16 cellular contexts compared by ENCODE assay signal in the genomic region with DNA sequence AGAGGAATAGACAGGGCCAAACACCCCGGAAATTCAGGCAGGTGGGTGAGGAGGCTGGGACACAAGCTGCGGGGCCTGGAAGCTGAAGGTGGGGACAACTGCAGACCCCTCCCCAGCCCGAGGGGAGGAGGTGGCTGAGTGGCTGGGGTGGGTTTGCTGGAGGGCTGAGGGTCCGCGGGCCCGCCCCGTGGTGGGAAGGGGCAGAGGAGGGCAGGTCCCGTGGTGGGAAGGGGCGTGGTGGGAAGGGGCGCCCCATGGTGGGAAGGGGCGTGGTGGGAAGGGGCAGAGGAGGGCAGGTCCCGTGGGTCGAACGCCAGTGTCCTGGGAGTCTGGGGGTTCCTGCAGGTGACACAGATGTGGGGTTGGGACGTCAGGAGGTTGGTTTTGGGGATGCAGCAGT. TPM values are rescaled to one million over a fixed set of nuclear protein-coding genes. Genes with fewer than 3 reads are reported as not detected.
A peak's percentile ranks its signal among the peaks of the same experiment; 100 is the strongest.
DNase-seq lines count a peak whose midpoint lies in the region; ATAC-seq and TF ChIP-seq lines count a peak whose summit lies in the region.
"Had no signal": no experiment of that assay in that cellular context is flagged by ENCODE, and none has a peak within 500 bp of the region (broad histone marks: within the 10 kb centered on the region; RNA-seq: fewer than 3 reads in every experiment).

No MANE protein-coding gene starts in this region.

- H3K36me3 ChIP-seq in Peyer's patch (no peaks in the 10 kb centered on the region), mucosa of rectum (ENCODE audit: control insufficient read depth in 2 of 2, insufficient read depth in 2 of 2, low read length in 2 of 2) (no peaks in the 10 kb centered on the region), transverse colon (no peaks in the 10 kb centered on the region)

- H3K36me3 Mint-ChIP-seq in activated naive CD8-positive, alpha-beta T cell treated with anti-CD3 and anti-CD28 coated beads, Interleukin-2, amount 50 U/mL, for 24 hours (ENCODE audit: low read depth) = peaks cover 4% of the 10 kb centered on the region
- H3K36me3 Mint-ChIP-seq: CD8-positive, alpha-beta T cell had no signal

- H3K9me3 Mint-ChIP-seq in stimulated activated naive CD8-positive, alpha-beta T cell treated with anti-CD3 and anti-CD28 coated beads, Interleukin-15, amount 100 ng/mL, for 72 hours = peaks cover 20 to 25% of the 10 kb centered on the region in 2 donors
- peaks cover 21% of the 10 kb centered on the region for H3K9me3 Mint-ChIP-seq in activated naive CD8-positive, alpha-beta T cell treated with anti-CD3 and anti-CD28 coated beads, Interleukin-2, amount 50 U/mL, for 24 hours

- DNase-seq in stimulated activated naive CD8-positive, alpha-beta T cell treated with anti-CD3 and anti-CD28 coated beads, Interleukin-15, amount 100 ng/mL, for 72 hours = no peak
- DNase-seq in stimulated activated naive CD8-positive, alpha-beta T cell treated with anti-CD3 and anti-CD28 coated beads, Interleukin-15, Interleukin-2, amounts not matched to agents 100 U/mL and 50 U/mL, for 24 hours = no peak
- DNase-seq in Peyer's patch (no peak), transverse colon (no peak), HT-29 (ENCODE audit: low spot score) (no peak), occipital lobe (lab: John Stamatoyannopoulos, UW) (no peak)
- no peak for DNase-seq in activated naive CD8-positive, alpha-beta T cell treated with anti-CD3 and anti-CD28 coated beads, Interleukin-2, amount 50 U/mL, for 24 hours
- DNase-seq: AML-193; CD8-positive, alpha-beta T cell; COR-L47; H9 had no signal

- intact Hi-C loops in transverse colon (cut with DNase I; ENCODE audit: low total_unique reads) = no loop called here

- H3K27ac ChIP-seq in Peyer's patch = peak overlapping the region in 3 of 4 donors; percentile 46 to 71 (median 58)
- peak overlapping the region; percentile 75 to 85 for H3K27ac ChIP-seq in mucosa of rectum (ENCODE audit: low read depth in 2 of 2, low read length in 2 of 2)
- peak overlapping the region; percentile 60 to 84 (median 75) for H3K27ac ChIP-seq in transverse colon
- H3K27ac ChIP-seq: 22Rv1, A549 had no signal

- peak overlapping the region; percentile 20 to 80 for H3K27ac Mint-ChIP-seq in stimulated activated naive CD8-positive, alpha-beta T cell treated with anti-CD3 and anti-CD28 coated beads, Interleukin-15, amount 100 ng/mL, for 72 hours
- no peak overlapping the region for H3K27ac Mint-ChIP-seq in activated naive CD8-positive, alpha-beta T cell treated with anti-CD3 and anti-CD28 coated beads, Interleukin-2, amount 50 U/mL, for 24 hours
- H3K27ac Mint-ChIP-seq: CD8-positive, alpha-beta T cell; H9; IgD-negative memory B cell had no signal

- no peak overlapping the region for H3K4me3 Mint-ChIP-seq in stimulated activated naive CD8-positive, alpha-beta T cell treated with anti-CD3 and anti-CD28 coated beads, Interleukin-15, amount 100 ng/mL, for 72 hours
- no peak overlapping the region for H3K4me3 Mint-ChIP-seq in activated naive CD8-positive, alpha-beta T cell treated with anti-CD3 and anti-CD28 coated beads, Interleukin-2, amount 50 U/mL, for 24 hours
- H3K4me3 Mint-ChIP-seq: CD8-positive, alpha-beta T cell; H9 had no signal

- peaks cover 25% of the 10 kb centered on the region for H3K4me1 Mint-ChIP-seq in stimulated activated naive CD8-positive, alpha-beta T cell treated with anti-CD3 and anti-CD28 coated beads, Interleukin-15, amount 100 ng/mL, for 72 hours
- peaks cover 7% of the 10 kb centered on the region for H3K4me1 Mint-ChIP-seq in activated naive CD8-positive, alpha-beta T cell treated with anti-CD3 and anti-CD28 coated beads, Interleukin-2, amount 50 U/mL, for 24 hours

- peaks cover 6 to 29% (median 9%) of the 10 kb centered on the region in 4 donors for H3K4me1 ChIP-seq in Peyer's patch
- peaks cover 23 to 27% of the 10 kb centered on the region in 2 donors for H3K4me1 ChIP-seq in mucosa of rectum (ENCODE audit: control insufficient read depth in 2 of 2, insufficient read depth in 2 of 2, low read length in 2 of 2)
- peaks cover 9 to 31% (median 29%) of the 10 kb centered on the region in 4 donors for H3K4me1 ChIP-seq in transverse colon
- H3K4me1 ChIP-seq: A549 had no signal

- H3K4me3 ChIP-seq in Peyer's patch (no peak overlapping the region), mucosa of rectum (ENCODE audit: low read length in 2 of 2) (no peak overlapping the region), transverse colon (no peak overlapping the region)
- H3K4me3 ChIP-seq: A549 had no signal

- peaks cover 0 to 3% (median 0%) of the 10 kb centered on the region in 4 donors for H3K9me3 ChIP-seq in Peyer's patch
- no peaks in the 10 kb centered on the region for H3K9me3 ChIP-seq in mucosa of rectum (ENCODE audit: control insufficient read depth in 2 of 2, low read length in 2 of 2)
- H3K9me3 ChIP-seq in transverse colon = no peaks in the 10 kb centered on the region
- H3K9me3 ChIP-seq: A549 had no signal

- 65 to 75% methylated on average over 7 to 15 of the region's 15 CpGs for WGBS in transverse colon (ENCODE audit: low coverage in 1 of 2), 2 donors

- TF ChIP-seq CTCF in Peyer's patch (IDR thresholded peaks at IDR 0.05) (no peak), transverse colon (IDR thresholded peaks at IDR 0.05) (no peak)

- no peak for TF ChIP-seq EP300 in transverse colon (IDR thresholded peaks at IDR 0.05; ENCODE audit: low read depth)

- H3K27me3 ChIP-seq in Peyer's patch (no peaks in the 10 kb centered on the region), mucosa of rectum (ENCODE audit: control insufficient read depth in 2 of 2, insufficient read depth in 2 of 2, low read length in 2 of 2) (no peaks in the 10 kb centered on the region), transverse colon (no peaks in the 10 kb centered on the region)

- in situ Hi-C loops in transverse colon (cut with MboI; ENCODE audit: low pct_ligation_motif_present in 1 of 4, low pct_unique_long_range_greater_than_20kb in 1 of 4, low sequenced_read_pairs in 3 of 4) = no loop called here

- TF ChIP-seq POLR2A in Peyer's patch (IDR thresholded peaks at IDR 0.05) (no peak), transverse colon (IDR thresholded peaks at IDR 0.05) (no peak)

- ATAC-seq in stimulated activated naive CD8-positive, alpha-beta T cell treated with anti-CD3 and anti-CD28 coated beads, Interleukin-15, amount 100 ng/mL, for 72 hours = peak; percentile 2
- ATAC-seq in stimulated activated naive CD8-positive, alpha-beta T cell treated with anti-CD3 and anti-CD28 coated beads, Interleukin-15, Interleukin-2, amounts not matched to agents 100 U/mL and 50 U/mL, for 24 hours = no peak
- ATAC-seq in activated naive CD8-positive, alpha-beta T cell treated with anti-CD3 and anti-CD28 coated beads, Interleukin-2, amount 50 U/mL, for 24 hours = no peak
- ATAC-seq: A549; CD8-positive, alpha-beta T cell; HepG2 had no signal

- H3K9ac ChIP-seq in mucosa of rectum (ENCODE audit: low read depth in 1 of 2, low read length in 2 of 2) = peak overlapping the region; percentile 41 to 78

- H3K27me3 Mint-ChIP-seq in stimulated activated naive CD8-positive, alpha-beta T cell treated with anti-CD3 and anti-CD28 coated beads, Interleukin-15, amount 100 ng/mL, for 72 hours = no peaks in the 10 kb centered on the region
- H3K27me3 Mint-ChIP-seq in activated naive CD8-positive, alpha-beta T cell treated with anti-CD3 and anti-CD28 coated beads, Interleukin-2, amount 50 U/mL, for 24 hours = no peaks in the 10 kb centered on the region
- H3K27me3 Mint-ChIP-seq: IgD-negative memory B cell had no signal

RNA-seq across cellular contexts. Expression of gene TTLL10, which starts 24.3 kb away (rescaled TPM):
- 1 to 10 TPM in 3 of 4 donors, not detected in 1; 1.6 to 3.6 (median 1.8) TPM for total RNA-seq in Peyer's patch
- under 1 TPM in 2 of 4 donors, not detected in 2; 0.40 to 0.48 TPM for total RNA-seq in transverse colon
- 5.8 and 6.6 TPM in 2 replicates for total RNA-seq in HT-29 (2014; rRNA removed; shearing (Covaris generic))
- not detected for total RNA-seq in occipital lobe
- total RNA-seq: CD8-positive, alpha-beta T cell; HepG2 had no signal

RNA-seq across cellular contexts. Expression of gene C1orf159, which starts 33.5 kb away (rescaled TPM):
- total RNA-seq in Peyer's patch = 10 to 100 TPM; 14.0 to 32.0 (median 22.7) TPM
- 100 to 1,000 TPM in 1 of 4 donors, 10 to 100 TPM in 3; 23.6 to 108 (median 47.3) TPM for total RNA-seq in transverse colon
- total RNA-seq in HT-29 (2014; rRNA removed; shearing (Covaris generic)) = 61.4 and 67.6 TPM in 2 replicates
- total RNA-seq in occipital lobe = 5.5 TPM

RNA-seq across cellular contexts. Expression of gene TNFRSF18, which starts 57.0 kb away (rescaled TPM):
- total RNA-seq in Peyer's patch = 10 to 100 TPM in 1 of 4 donors, 1 to 10 TPM in 1, under 1 TPM in 1, not detected in 1; 0.70 to 38.0 (median 3.2) TPM
- total RNA-seq in transverse colon = 1 to 10 TPM in 2 of 4 donors, not detected in 2; 3.3 to 7.9 TPM
- 0.42 TPM in 1 of 2 replicates, not detected in the other for total RNA-seq in HT-29 (2014; rRNA removed; shearing (Covaris generic))
- total RNA-seq in occipital lobe = not detected
- total RNA-seq: HepG2 had no signal
